15 cellular contexts compared by ENCODE assay signal in genomic region chr17:82657926-82658325, GRCh38. TPM values are rescaled to one million over a fixed set of nuclear protein-coding genes. Genes with fewer than 3 reads are reported as not detected.
A peak's percentile ranks its signal among the peaks of the same experiment; 100 is the strongest.
DNase-seq lines count a peak whose midpoint lies in the region; ATAC-seq and TF ChIP-seq lines count a peak whose summit lies in the region.
"Had no signal": no experiment of that assay in that cellular context is flagged by ENCODE, and none has a peak within 500 bp of the region (broad histone marks: within the 10 kb centered on the region; RNA-seq: fewer than 3 reads in every experiment).

No MANE protein-coding gene starts in this region.

- no peaks in the 10 kb centered on the region for H3K36me3 ChIP-seq in RWPE2 (ENCODE audit: low read depth)
- H3K36me3 ChIP-seq in mucosa of descending colon (ENCODE audit: low read depth) = no peaks in the 10 kb centered on the region

- no peaks in the 10 kb centered on the region for H3K9me3 ChIP-seq in RWPE2 (ENCODE audit: severe bottlenecking)
- H3K9me3 ChIP-seq in mucosa of descending colon = no peaks in the 10 kb centered on the region
- H3K9me3 ChIP-seq: A549, BLaER1 had no signal

- no peaks in the 10 kb centered on the region for H3K9me3 Mint-ChIP-seq in chondrocyte (ENCODE audit: low read depth)
- H3K9me3 Mint-ChIP-seq: CD4-positive, alpha-beta memory T cell had no signal

- no peak overlapping the region for H3K27ac Mint-ChIP-seq in chondrocyte (ENCODE audit: unreplicated experiment)
- H3K27ac Mint-ChIP-seq: CD4-positive, alpha-beta memory T cell had no signal

- H3K4me3 ChIP-seq in RWPE2 (ENCODE audit: severe bottlenecking) (no peak overlapping the region), mucosa of descending colon (no peak overlapping the region)
- H3K4me3 ChIP-seq: A549, BLaER1, GM12878 had no signal

- no peaks in the 10 kb centered on the region for H3K27me3 ChIP-seq in RWPE2 (ENCODE audit: insufficient read depth, poor library complexity, severe bottlenecking)

- no peaks in the 10 kb centered on the region for H3K27me3 Mint-ChIP-seq in chondrocyte (ENCODE audit: low read depth)
- H3K27me3 Mint-ChIP-seq: CD4-positive, alpha-beta memory T cell had no signal

- no peak overlapping the region for H3K27ac ChIP-seq in RWPE2 (ENCODE audit: poor library complexity, severe bottlenecking)
- H3K27ac ChIP-seq: A549, BLaER1 had no signal

- DNase-seq in RWPE2 (ENCODE audit: low spot score) (peak; percentile 66), chondrocyte (ENCODE audit: low spot score) (peak; percentile 71), mucosa of descending colon (peak in 2 of 3 donors; percentile 18 to 50), sciatic nerve (ENCODE audit: low spot score) (peak; percentile 54), A172 (ENCODE audit: low spot score) (no peak), D341Med (ENCODE audit: low spot score) (no peak)
- DNase-seq: CD4-positive, alpha-beta memory T cell; DMS79 treated with DMSO at 0.1 percent for 48 hours; GF-D8; GOT3; H9 had no signal

- H3K4me1 ChIP-seq in RWPE2 (ENCODE audit: insufficient read depth, poor library complexity, severe bottlenecking) (no peaks in the 10 kb centered on the region), mucosa of descending colon (ENCODE audit: low read depth) (peaks cover 11% of the 10 kb centered on the region)

- H3K4me1 Mint-ChIP-seq in chondrocyte (ENCODE audit: low read depth) = no peaks in the 10 kb centered on the region
- H3K4me1 Mint-ChIP-seq: CD4-positive, alpha-beta memory T cell; H9 had no signal

- ATAC-seq in RWPE2 (ENCODE audit: low read depth) = no peak
- ATAC-seq in mucosa of descending colon = no peak
- no peak for ATAC-seq in sciatic nerve
- ATAC-seq: A549, GM12878 had no signal

- peaks cover 18% of the 10 kb centered on the region for H3K36me3 Mint-ChIP-seq in chondrocyte (ENCODE audit: low read depth)
- H3K36me3 Mint-ChIP-seq: CD14-positive monocyte had no signal

- TF ChIP-seq CTCF in RWPE2 (IDR thresholded peaks at IDR 0.05; ENCODE audit: poor library complexity, severe bottlenecking) (no peak), chondrocyte (IDR thresholded peaks at IDR 0.05) (no peak), mucosa of descending colon (IDR thresholded peaks at IDR 0.05) (no peak)

- intact Hi-C loops in mucosa of descending colon (cut with DNase I, micrococcal nuclease) (no loop called here), sciatic nerve (cut with DNase I) (no loop called here)

- H3K4me3 Mint-ChIP-seq in chondrocyte (ENCODE audit: unreplicated experiment) = no peak overlapping the region
- H3K4me3 Mint-ChIP-seq: CD14-positive monocyte; CD4-positive, alpha-beta memory T cell; H9 had no signal

RNA-seq across cellular contexts. Expression of gene WDR45B, which starts 9.7 kb away (rescaled TPM):
- total RNA-seq in chondrocyte = 60.4 to 70.0 TPM (median 67.8 TPM) in 3 replicates
- 10 to 100 TPM; 69.0 to 76.0 (median 74.4) TPM for total RNA-seq in mucosa of descending colon
- total RNA-seq in sciatic nerve = 67.1 TPM
- 90.3 and 96.0 TPM in 2 replicates for total RNA-seq in A172 (2014; rRNA removed; shearing (Covaris generic))

RNA-seq across cellular contexts. Expression of gene RAB40B, which starts 40.6 kb away (rescaled TPM):
- total RNA-seq in chondrocyte = 16.7 to 20.0 TPM (median 20.0 TPM) in 3 replicates
- 10 to 100 TPM; 21.0 to 52.4 (median 23.9) TPM for total RNA-seq in mucosa of descending colon
- 30.3 TPM for total RNA-seq in sciatic nerve
- total RNA-seq in A172 (2014; rRNA removed; shearing (Covaris generic)) = 9.9 and 15.0 TPM in 2 replicates

RNA-seq across cellular contexts. Expression of gene FN3KRP, which starts 58.6 kb away (rescaled TPM):
- total RNA-seq in chondrocyte (23.0 to 27.4 TPM (median 23.3 TPM) in 3 replicates), mucosa of descending colon (10 to 100 TPM; 30.8 to 36.1 (median 34.8) TPM), sciatic nerve (32.3 TPM)
- 50.0 and 54.4 TPM in 2 replicates for total RNA-seq in A172 (2014; rRNA removed; shearing (Covaris generic))

Comparison
In these comparisons a context has a peak if more than half of its experiments do, and no peak if none do; other contexts are left out.
1. DNase-seq: peak in RWPE2 (single experiment), chondrocyte (single experiment), mucosa of descending colon (2 of 3) and sciatic nerve (single experiment); none in A172 (single experiment) and D341Med (single experiment).